Comparison of ENCODE assay signal across 1 cellular context in the genomic region with DNA sequence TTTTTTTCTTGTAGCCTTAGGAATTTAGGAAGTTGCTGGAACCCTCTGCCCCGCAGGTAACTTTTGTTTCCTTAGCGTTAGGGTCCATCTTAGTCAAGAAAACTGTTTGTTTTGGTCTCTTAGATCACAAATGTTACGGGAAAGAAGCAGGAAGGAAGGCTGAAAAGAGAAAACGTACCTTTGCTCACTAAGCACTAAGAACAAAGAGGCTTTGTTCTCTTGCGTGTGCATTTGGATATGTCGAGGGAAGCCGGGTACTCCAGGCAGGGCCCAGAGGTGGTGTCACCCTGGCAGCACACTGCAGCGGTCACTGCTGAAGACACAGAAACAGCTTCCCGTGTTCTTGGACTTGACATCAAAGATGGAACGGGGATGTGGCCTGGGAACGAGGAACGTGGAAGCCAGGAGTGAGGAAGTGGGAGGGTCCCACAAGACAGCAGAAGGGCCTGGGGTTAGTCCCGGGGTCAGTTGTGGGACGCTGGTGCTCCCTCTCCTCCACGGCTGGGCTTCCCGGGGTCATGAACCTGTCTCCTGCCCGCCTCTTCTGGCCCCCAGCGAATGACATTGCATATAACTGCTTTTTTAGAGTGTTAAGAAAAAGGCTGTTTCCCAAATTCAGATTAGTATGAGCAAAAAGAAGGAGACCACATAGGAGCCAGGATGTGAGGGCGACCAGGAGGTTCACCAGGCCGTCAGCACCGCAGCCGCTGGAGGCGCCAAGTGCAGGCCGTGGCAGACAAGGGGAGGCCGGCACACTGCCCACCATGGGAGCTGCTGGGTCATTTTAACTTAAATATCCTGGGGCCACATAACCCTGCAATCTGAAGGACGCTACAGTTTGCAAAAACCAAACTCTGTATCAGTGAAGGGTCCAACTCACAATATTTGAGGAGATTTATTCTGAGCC.
TF ChIP-seq lines count a peak whose summit lies in the region.

No MANE protein-coding gene starts in this region.

TF ChIP-seq in IMR-90, 13 proteins besides CTCF, POLR2A, EP300 and RAD21:
- TF ChIP-seq FOS (IDR thresholded peaks at IDR 0.05; ENCODE audit: low read depth, low read length): no peak
- TF ChIP-seq CEBPB (IDR thresholded peaks at IDR 0.05; ENCODE audit: low read depth, low read length): no peak
- no peak for TF ChIP-seq RFX5 (IDR thresholded peaks at IDR 0.05; ENCODE audit: low read depth, low read length)
- TF ChIP-seq MXI1 (IDR thresholded peaks at IDR 0.05; ENCODE audit: borderline replicate concordance, low read depth, low read length): no peak
- TF ChIP-seq, protein P1, sequence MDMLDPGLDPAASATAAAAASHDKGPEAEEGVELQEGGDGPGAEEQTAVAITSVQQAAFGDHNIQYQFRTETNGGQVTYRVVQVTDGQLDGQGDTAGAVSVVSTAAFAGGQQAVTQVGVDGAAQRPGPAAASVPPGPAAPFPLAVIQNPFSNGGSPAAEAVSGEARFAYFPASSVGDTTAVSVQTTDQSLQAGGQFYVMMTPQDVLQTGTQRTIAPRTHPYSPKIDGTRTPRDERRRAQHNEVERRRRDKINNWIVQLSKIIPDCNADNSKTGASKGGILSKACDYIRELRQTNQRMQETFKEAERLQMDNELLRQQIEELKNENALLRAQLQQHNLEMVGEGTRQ (IDR thresholded peaks at IDR 0.05; ENCODE audit: low read depth, low read length): no peak
- no peak for TF ChIP-seq NFE2L2 (IDR thresholded peaks at IDR 0.05; ENCODE audit: low read depth, low read length)
- no peak for TF ChIP-seq MAFK (IDR thresholded peaks at IDR 0.05; ENCODE audit: low read depth, low read length)
- TF ChIP-seq, protein P2, sequence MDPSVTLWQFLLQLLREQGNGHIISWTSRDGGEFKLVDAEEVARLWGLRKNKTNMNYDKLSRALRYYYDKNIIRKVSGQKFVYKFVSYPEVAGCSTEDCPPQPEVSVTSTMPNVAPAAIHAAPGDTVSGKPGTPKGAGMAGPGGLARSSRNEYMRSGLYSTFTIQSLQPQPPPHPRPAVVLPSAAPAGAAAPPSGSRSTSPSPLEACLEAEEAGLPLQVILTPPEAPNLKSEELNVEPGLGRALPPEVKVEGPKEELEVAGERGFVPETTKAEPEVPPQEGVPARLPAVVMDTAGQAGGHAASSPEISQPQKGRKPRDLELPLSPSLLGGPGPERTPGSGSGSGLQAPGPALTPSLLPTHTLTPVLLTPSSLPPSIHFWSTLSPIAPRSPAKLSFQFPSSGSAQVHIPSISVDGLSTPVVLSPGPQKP (IDR thresholded peaks at IDR 0.05; ENCODE audit: borderline replicate concordance, low read depth, low read length): no peak
- TF ChIP-seq MAZ (IDR thresholded peaks at IDR 0.05; ENCODE audit: borderline replicate concordance, low read depth, low read length): no peak
- TF ChIP-seq RCOR1 (IDR thresholded peaks at IDR 0.05; ENCODE audit: insufficient replicate concordance, low read length): no peak
- TF ChIP-seq CHD1 (IDR thresholded peaks at IDR 0.05; ENCODE audit: low read depth, low read length): no peak
- TF ChIP-seq SMC3 (IDR thresholded peaks at IDR 0.05; ENCODE audit: low read depth, low read length): no peak
- no peak for TF ChIP-seq BHLHE40 (IDR thresholded peaks at IDR 0.05; ENCODE audit: low read depth, low read length)
